ENCODE assay signal across 2 cellular contexts in genomic region chr3:126525091-126525852, GRCh38.
TF ChIP-seq lines count a peak whose summit lies in the region.

No MANE protein-coding gene starts in this region.

TF ChIP-seq in GM23338, 12 proteins besides CTCF, POLR2A, EP300 and RAD21 (continued from another document):
- TF ChIP-seq, protein P1, sequence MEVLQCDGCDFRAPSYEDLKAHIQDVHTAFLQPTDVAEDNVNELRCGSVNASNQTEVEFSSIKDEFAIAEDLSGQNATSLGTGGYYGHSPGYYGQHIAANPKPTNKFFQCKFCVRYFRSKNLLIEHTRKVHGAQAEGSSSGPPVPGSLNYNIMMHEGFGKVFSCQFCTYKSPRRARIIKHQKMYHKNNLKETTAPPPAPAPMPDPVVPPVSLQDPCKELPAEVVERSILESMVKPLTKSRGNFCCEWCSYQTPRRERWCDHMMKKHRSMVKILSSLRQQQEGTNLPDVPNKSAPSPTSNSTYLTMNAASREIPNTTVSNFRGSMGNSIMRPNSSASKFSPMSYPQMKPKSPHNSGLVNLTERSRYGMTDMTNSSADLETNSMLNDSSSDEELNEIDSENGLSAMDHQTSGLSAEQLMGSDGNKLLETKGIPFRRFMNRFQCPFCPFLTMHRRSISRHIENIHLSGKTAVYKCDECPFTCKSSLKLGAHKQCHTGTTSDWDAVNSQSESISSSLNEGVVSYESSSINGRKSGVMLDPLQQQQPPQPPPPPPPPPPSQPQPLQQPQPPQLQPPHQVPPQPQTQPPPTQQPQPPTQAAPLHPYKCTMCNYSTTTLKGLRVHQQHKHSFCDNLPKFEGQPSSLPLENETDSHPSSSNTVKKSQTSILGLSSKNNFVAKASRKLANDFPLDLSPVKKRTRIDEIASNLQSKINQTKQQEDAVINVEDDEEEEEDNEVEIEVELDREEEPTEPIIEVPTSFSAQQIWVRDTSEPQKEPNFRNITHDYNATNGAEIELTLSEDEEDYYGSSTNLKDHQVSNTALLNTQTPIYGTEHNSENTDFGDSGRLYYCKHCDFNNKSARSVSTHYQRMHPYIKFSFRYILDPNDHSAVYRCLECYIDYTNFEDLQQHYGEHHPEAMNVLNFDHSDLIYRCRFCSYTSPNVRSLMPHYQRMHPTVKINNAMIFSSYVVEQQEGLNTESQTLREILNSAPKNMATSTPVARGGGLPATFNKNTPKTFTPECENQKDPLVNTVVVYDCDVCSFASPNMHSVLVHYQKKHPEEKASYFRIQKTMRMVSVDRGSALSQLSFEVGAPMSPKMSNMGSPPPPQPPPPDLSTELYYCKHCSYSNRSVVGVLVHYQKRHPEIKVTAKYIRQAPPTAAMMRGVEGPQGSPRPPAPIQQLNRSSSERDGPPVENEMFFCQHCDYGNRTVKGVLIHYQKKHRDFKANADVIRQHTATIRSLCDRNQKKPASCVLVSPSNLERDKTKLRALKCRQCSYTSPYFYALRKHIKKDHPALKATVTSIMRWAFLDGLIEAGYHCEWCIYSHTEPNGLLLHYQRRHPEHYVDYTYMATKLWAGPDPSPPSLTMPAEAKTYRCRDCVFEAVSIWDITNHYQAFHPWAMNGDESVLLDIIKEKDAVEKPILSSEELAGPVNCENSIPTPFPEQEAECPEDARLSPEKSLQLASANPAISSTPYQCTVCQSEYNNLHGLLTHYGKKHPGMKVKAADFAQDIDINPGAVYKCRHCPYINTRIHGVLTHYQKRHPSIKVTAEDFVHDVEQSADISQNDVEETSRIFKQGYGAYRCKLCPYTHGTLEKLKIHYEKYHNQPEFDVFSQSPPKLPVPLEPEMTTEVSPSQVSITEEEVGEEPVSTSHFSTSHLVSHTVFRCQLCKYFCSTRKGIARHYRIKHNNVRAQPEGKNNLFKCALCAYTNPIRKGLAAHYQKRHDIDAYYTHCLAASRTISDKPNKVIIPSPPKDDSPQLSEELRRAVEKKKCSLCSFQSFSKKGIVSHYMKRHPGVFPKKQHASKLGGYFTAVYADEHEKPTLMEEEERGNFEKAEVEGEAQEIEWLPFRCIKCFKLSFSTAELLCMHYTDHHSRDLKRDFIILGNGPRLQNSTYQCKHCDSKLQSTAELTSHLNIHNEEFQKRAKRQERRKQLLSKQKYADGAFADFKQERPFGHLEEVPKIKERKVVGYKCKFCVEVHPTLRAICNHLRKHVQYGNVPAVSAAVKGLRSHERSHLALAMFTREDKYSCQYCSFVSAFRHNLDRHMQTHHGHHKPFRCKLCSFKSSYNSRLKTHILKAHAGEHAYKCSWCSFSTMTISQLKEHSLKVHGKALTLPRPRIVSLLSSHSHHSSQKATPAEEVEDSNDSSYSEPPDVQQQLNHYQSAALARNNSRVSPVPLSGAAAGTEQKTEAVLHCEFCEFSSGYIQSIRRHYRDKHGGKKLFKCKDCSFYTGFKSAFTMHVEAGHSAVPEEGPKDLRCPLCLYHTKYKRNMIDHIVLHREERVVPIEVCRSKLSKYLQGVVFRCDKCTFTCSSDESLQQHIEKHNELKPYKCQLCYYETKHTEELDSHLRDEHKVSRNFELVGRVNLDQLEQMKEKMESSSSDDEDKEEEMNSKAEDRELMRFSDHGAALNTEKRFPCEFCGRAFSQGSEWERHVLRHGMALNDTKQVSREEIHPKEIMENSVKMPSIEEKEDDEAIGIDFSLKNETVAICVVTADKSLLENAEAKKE (CRISPR knock-in tag; IDR thresholded peaks at IDR 0.05), result no peak
- no peak for TF ChIP-seq POLR2AphosphoS5 (IDR thresholded peaks at IDR 0.05; ENCODE audit: low read depth)
- TF ChIP-seq ZNF331 (CRISPR knock-in tag; IDR thresholded peaks at IDR 0.05; ENCODE audit: low read depth), result no peak
- no peak for TF ChIP-seq NANOG (IDR thresholded peaks at IDR 0.05; ENCODE audit: borderline replicate concordance)
- no peak for TF ChIP-seq EZH2phosphoT487 (IDR thresholded peaks at IDR 0.05; ENCODE audit: unreplicated experiment)
- TF ChIP-seq JUNB (IDR thresholded peaks at IDR 0.05; ENCODE audit: unreplicated experiment), result no peak
- no peak for TF ChIP-seq CREB1 (CRISPR knock-in tag; IDR thresholded peaks at IDR 0.05; ENCODE audit: low read depth)

TF ChIP-seq in WTC11, 78 proteins besides CTCF, POLR2A, EP300 and RAD21 (continued from another document):
- TF ChIP-seq USF2 (CRISPR knock-in tag; IDR thresholded peaks at IDR 0.05) (no peak), RELA (CRISPR knock-in tag; IDR thresholded peaks at IDR 0.05; ENCODE audit: borderline replicate concordance) (no peak), ATF6 (CRISPR knock-in tag; IDR thresholded peaks at IDR 0.05) (no peak), ARID4B (CRISPR knock-in tag; IDR thresholded peaks at IDR 0.05; ENCODE audit: borderline replicate concordance) (no peak), ZNF219 (CRISPR knock-in tag; IDR thresholded peaks at IDR 0.05; ENCODE audit: borderline replicate concordance) (no peak), JAZF1 (CRISPR knock-in tag; IDR thresholded peaks at IDR 0.05) (no peak), ZNF232 (CRISPR knock-in tag; IDR thresholded peaks at IDR 0.05) (no peak), HMGXB4 (CRISPR knock-in tag; IDR thresholded peaks at IDR 0.05) (no peak), ZBTB21 (CRISPR knock-in tag; IDR thresholded peaks at IDR 0.05; ENCODE audit: borderline replicate concordance) (no peak)
- TF ChIP-seq, protein P2, sequence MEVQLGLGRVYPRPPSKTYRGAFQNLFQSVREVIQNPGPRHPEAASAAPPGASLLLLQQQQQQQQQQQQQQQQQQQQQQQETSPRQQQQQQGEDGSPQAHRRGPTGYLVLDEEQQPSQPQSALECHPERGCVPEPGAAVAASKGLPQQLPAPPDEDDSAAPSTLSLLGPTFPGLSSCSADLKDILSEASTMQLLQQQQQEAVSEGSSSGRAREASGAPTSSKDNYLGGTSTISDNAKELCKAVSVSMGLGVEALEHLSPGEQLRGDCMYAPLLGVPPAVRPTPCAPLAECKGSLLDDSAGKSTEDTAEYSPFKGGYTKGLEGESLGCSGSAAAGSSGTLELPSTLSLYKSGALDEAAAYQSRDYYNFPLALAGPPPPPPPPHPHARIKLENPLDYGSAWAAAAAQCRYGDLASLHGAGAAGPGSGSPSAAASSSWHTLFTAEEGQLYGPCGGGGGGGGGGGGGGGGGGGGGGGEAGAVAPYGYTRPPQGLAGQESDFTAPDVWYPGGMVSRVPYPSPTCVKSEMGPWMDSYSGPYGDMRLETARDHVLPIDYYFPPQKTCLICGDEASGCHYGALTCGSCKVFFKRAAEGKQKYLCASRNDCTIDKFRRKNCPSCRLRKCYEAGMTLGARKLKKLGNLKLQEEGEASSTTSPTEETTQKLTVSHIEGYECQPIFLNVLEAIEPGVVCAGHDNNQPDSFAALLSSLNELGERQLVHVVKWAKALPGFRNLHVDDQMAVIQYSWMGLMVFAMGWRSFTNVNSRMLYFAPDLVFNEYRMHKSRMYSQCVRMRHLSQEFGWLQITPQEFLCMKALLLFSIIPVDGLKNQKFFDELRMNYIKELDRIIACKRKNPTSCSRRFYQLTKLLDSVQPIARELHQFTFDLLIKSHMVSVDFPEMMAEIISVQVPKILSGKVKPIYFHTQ (CRISPR knock-in tag; IDR thresholded peaks at IDR 0.05), result no peak
